Comparison of ENCODE assay signal across 9 cellular contexts in genomic region chr6:129695373-129696027, GRCh38. TPM values are rescaled to one million over a fixed set of nuclear protein-coding genes. Genes with fewer than 3 reads are reported as not detected.
DNase-seq lines count a peak whose midpoint lies in the region; ATAC-seq and FAIRE-seq lines count a peak whose summit lies in the region.
"Had no signal": no experiment of that assay in that cellular context is flagged by ENCODE, and none has a peak within 500 bp of the region (broad histone marks: within the 10 kb centered on the region; RNA-seq: fewer than 3 reads in every experiment).

No MANE protein-coding gene starts in this region.

- peak overlapping the region; percentile 15 for H3K4me3 Mint-ChIP-seq in activated CD8-positive, alpha-beta memory T cell treated with anti-CD3 and anti-CD28 coated beads, Interleukin-2, amount 10 ng/mL, durations not matched to agents 7 days and 5 days
- peak overlapping the region; percentile 8 for H3K4me3 Mint-ChIP-seq in activated T-cell treated with anti-CD3 and anti-CD28 coated beads, Interleukin-2, amount 50 U/mL, for 24 hours

- H3K36me3 Mint-ChIP-seq in activated CD8-positive, alpha-beta memory T cell treated with anti-CD3 and anti-CD28 coated beads, Interleukin-2, amount 10 ng/mL, durations not matched to agents 7 days and 5 days = peaks cover 14% of the 10 kb centered on the region
- H3K36me3 Mint-ChIP-seq in activated T-cell treated with anti-CD3 and anti-CD28 coated beads, Interleukin-2, amount 50 U/mL, for 24 hours (ENCODE audit: low read depth) = no peaks in the 10 kb centered on the region

- no peak for FAIRE-seq in urothelium cell line (lab: Jason Lieb, UNC)
- FAIRE-seq: H1 had no signal

- H3K9me3 Mint-ChIP-seq in activated CD8-positive, alpha-beta memory T cell treated with anti-CD3 and anti-CD28 coated beads, Interleukin-2, amount 10 ng/mL, durations not matched to agents 7 days and 5 days (ENCODE audit: low read depth) = no peaks in the 10 kb centered on the region
- no peaks in the 10 kb centered on the region for H3K9me3 Mint-ChIP-seq in activated T-cell treated with anti-CD3 and anti-CD28 coated beads, Interleukin-2, amount 50 U/mL, for 24 hours

- H3K27me3 Mint-ChIP-seq in activated CD8-positive, alpha-beta memory T cell treated with anti-CD3 and anti-CD28 coated beads, Interleukin-2, amount 10 ng/mL, durations not matched to agents 7 days and 5 days = no peaks in the 10 kb centered on the region
- H3K27me3 Mint-ChIP-seq in activated T-cell treated with anti-CD3 and anti-CD28 coated beads, Interleukin-2, amount 50 U/mL, for 24 hours = no peaks in the 10 kb centered on the region

- peak overlapping the region; percentile 55 for H3K27ac Mint-ChIP-seq in activated CD8-positive, alpha-beta memory T cell treated with anti-CD3 and anti-CD28 coated beads, Interleukin-2, amount 10 ng/mL, durations not matched to agents 7 days and 5 days
- H3K27ac Mint-ChIP-seq in activated T-cell treated with anti-CD3 and anti-CD28 coated beads, Interleukin-2, amount 50 U/mL, for 24 hours = peak overlapping the region; percentile 45

- CTCF ChIA-PET in activated CD8-positive, alpha-beta memory T cell treated with anti-CD3 and anti-CD28 coated beads, Interleukin-2, amount 10 ng/mL, durations not matched to agents 7 days and 5 days (lab: Charles Lee) = interaction anchor here (0.9 to 2.4 kb wide), 2 partner anchors 11 to 14 kb away, joined by 3 to 11 read pairs; partner anchors contain the start of gene ARHGAP18

- DNase-seq in activated CD8-positive, alpha-beta memory T cell treated with anti-CD3 and anti-CD28 coated beads, Interleukin-2, amount 10 ng/mL, durations not matched to agents 7 days and 5 days = peak; percentile 56
- no peak for DNase-seq in activated CD8-positive, alpha-beta memory T cell treated with anti-CD3 and anti-CD28 coated beads, Interleukin-2, amount 50 U/mL, for 48 hours
- no peak for DNase-seq in activated T-cell treated with anti-CD3 and anti-CD28 coated beads, Interleukin-2, amount 50 U/mL, for 24 hours
- DNase-seq in stimulated activated CD4-positive, alpha-beta T cell treated with anti-CD3 and anti-CD28 coated beads, Interleukin-15, amount 100 ng/mL, for 24 hours = peak; percentile 62
- no peak for DNase-seq in NCI-H446 treated with DMSO at 0.1 percent for 48 hours (lab: John Stamatoyannopoulos, UW)
- DNase-seq in NCI-H1105 treated with DMSO at 0.1 percent for 48 hours (lab: John Stamatoyannopoulos, UW) = no peak
- DNase-seq in urothelium cell line (ENCODE audit: low spot score) = no peak

- H3K4me1 Mint-ChIP-seq in activated CD8-positive, alpha-beta memory T cell treated with anti-CD3 and anti-CD28 coated beads, Interleukin-2, amount 10 ng/mL, durations not matched to agents 7 days and 5 days = peaks cover 62% of the 10 kb centered on the region
- peaks cover 29% of the 10 kb centered on the region for H3K4me1 Mint-ChIP-seq in activated T-cell treated with anti-CD3 and anti-CD28 coated beads, Interleukin-2, amount 50 U/mL, for 24 hours (ENCODE audit: low read depth)

- peak; percentile 85 for ATAC-seq in activated CD8-positive, alpha-beta memory T cell treated with anti-CD3 and anti-CD28 coated beads, Interleukin-2, amount 10 ng/mL, durations not matched to agents 7 days and 5 days
- ATAC-seq in HG03064 (IDR thresholded peaks at IDR 0.05; ENCODE audit: low read depth, unreplicated experiment) = peak; percentile 71

RNA-seq across cellular contexts. Expression of gene ARHGAP18, which starts 14.5 kb away (rescaled TPM):
- total RNA-seq in activated CD8-positive, alpha-beta memory T cell treated with anti-CD3 and anti-CD28 coated beads, Interleukin-2, amount 10 ng/mL, durations not matched to agents 7 days and 5 days = 10 to 100 TPM; 14.1 to 20.8 TPM

Comparison
In these comparisons a context has a peak if more than half of its experiments do, and no peak if none do; other contexts are left out.
1. DNase-seq: peak in activated CD8-positive, alpha-beta memory T cell treated with anti-CD3 and anti-CD28 coated beads, Interleukin-2, amount 10 ng/mL, durations not matched to agents 7 days and 5 days (single experiment) and stimulated activated CD4-positive, alpha-beta T cell treated with anti-CD3 and anti-CD28 coated beads, Interleukin-15, amount 100 ng/mL, for 24 hours (single experiment); none in activated CD8-positive, alpha-beta memory T cell treated with anti-CD3 and anti-CD28 coated beads, Interleukin-2, amount 50 U/mL, for 48 hours (single experiment), activated T-cell treated with anti-CD3 and anti-CD28 coated beads, Interleukin-2, amount 50 U/mL, for 24 hours (single experiment), NCI-H446 treated with DMSO at 0.1 percent for 48 hours (single experiment), NCI-H1105 treated with DMSO at 0.1 percent for 48 hours (single experiment) and urothelium cell line (single experiment).